In genomic region chr19:55158848-55159793, GRCh38 we compare ENCODE assay signal across 13 cellular contexts. TPM values are rescaled to one million over a fixed set of nuclear protein-coding genes. Genes with fewer than 3 reads are reported as not detected.
DNase-seq lines count a peak whose midpoint lies in the region; ATAC-seq and TF ChIP-seq lines count a peak whose summit lies in the region.
"Had no signal": no experiment of that assay in that cellular context is flagged by ENCODE, and none has a peak within 500 bp of the region (broad histone marks: within the 10 kb centered on the region; RNA-seq: fewer than 3 reads in every experiment).

No MANE protein-coding gene starts in this region.

- no peaks in the 10 kb centered on the region for H3K9me3 ChIP-seq in HCT116 (ENCODE audit: control insufficient read depth in 1 of 2, insufficient read depth in 1 of 2, low read depth in 1 of 2, low read length in 2 of 2)
- H3K9me3 ChIP-seq in PC-9 (ENCODE audit: insufficient read depth, low read depth): no peaks in the 10 kb centered on the region
- H3K9me3 ChIP-seq in gastrocnemius medialis: no peaks in the 10 kb centered on the region
- H3K9me3 ChIP-seq: HAP-1, transverse colon had no signal

- BruUV-seq in HCT116 (replicated peaks; lab: Mats Ljungman, UMichigan) (TSS peak; percentile 63), PC-9 (replicated peaks; lab: Mats Ljungman, UMichigan) (TSS peak; percentile 31)

- no peak for TF ChIP-seq CTCF in HCT116 (IDR thresholded peaks at IDR 0.05 in 2 of 3, conservative IDR thresholded peaks at IDR 0.05 in 1 of 3; ENCODE audit: borderline replicate concordance in 1 of 3, insufficient read depth in 1 of 3, low read depth in 2 of 3, low read length in 2 of 3)
- TF ChIP-seq CTCF in PC-9 (conservative IDR thresholded peaks at IDR 0.05): no peak
- no peak for TF ChIP-seq CTCF in gastrocnemius medialis (IDR thresholded peaks at IDR 0.05 in 4 of 5, conservative IDR thresholded peaks at IDR 0.05 in 1 of 5)

- no peak for TF ChIP-seq RAD21 in HCT116 (IDR thresholded peaks at IDR 0.05; ENCODE audit: low read depth)

- DNase-seq in HCT116 (ENCODE audit: low read depth, low spot score) (no peak), PC-9 (peak in 1 of 2 experiments; percentile 85), fibroblast of peridontal ligament (ENCODE audit: extremely low read depth) (peak; percentile 36), gastrocnemius medialis (peak in 1 of 2 donors; percentile 67), G401 (ENCODE audit: low spot score) (no peak)
- DNase-seq: activated T-cell treated with anti-CD3 and anti-CD28 coated beads, Interleukin-2, amount 50 U/mL, for 72 hours; foreskin melanocyte; NCI-H1092 treated with DMSO at 0.1 percent for 48 hours; transverse colon had no signal

- ATAC-seq in HCT116 (peak; percentile 51), gastrocnemius medialis (peak; percentile 44 to 77), HG03159 (IDR thresholded peaks at IDR 0.05; ENCODE audit: unreplicated experiment) (no peak), GM18519 (IDR thresholded peaks at IDR 0.05; ENCODE audit: low FRiP score, unreplicated experiment) (no peak)
- ATAC-seq: activated T-cell treated with anti-CD3 and anti-CD28 coated beads, Interleukin-2, amount 50 U/mL, for 72 hours had no signal

- no peaks in the 10 kb centered on the region for H3K9me2 ChIP-seq in HCT116 (ENCODE audit: insufficient read depth)
- no peaks in the 10 kb centered on the region for H3K9me2 ChIP-seq in PC-9 (ENCODE audit: insufficient read depth)

- no peaks in the 10 kb centered on the region for H3K27me3 ChIP-seq in HCT116 (ENCODE audit: insufficient read depth, low read length)
- H3K27me3 ChIP-seq in PC-9 (ENCODE audit: insufficient read depth, low read depth): no peaks in the 10 kb centered on the region
- H3K27me3 ChIP-seq in gastrocnemius medialis: peaks cover 27 to 29% (median 29%) of the 10 kb centered on the region in 3 donors

- H3K36me3 ChIP-seq in HCT116 (ENCODE audit: control insufficient read depth in 1 of 2, insufficient read depth in 2 of 2, low read length in 2 of 2) (no peaks in the 10 kb centered on the region; a peak in 1 of 4 replicates), PC-9 (ENCODE audit: low read depth) (no peaks in the 10 kb centered on the region), gastrocnemius medialis (no peaks in the 10 kb centered on the region)
- H3K36me3 ChIP-seq: HAP-1, transverse colon had no signal

- H4K20me1 ChIP-seq in HCT116 (ENCODE audit: insufficient read depth) (no peaks in the 10 kb centered on the region), PC-9 (ENCODE audit: insufficient read depth) (no peaks in the 10 kb centered on the region)

- POLR2A ChIA-PET in HCT116 (lab: Charles Lee) (interaction anchor here (0.5 to 2.9 kb wide), 7 partner anchors 12 to 472 kb away, joined by 3 to 24 read pairs (median 4); partner anchors contain the start of genes PPP6R1 and PTPRH), PC-9 (lab: Charles Lee; ENCODE audit: unreplicated experiment) (interaction anchor here (0.6 to 0.8 kb wide), 3 partner anchors 12 to 447 kb away, joined by 3 to 13 read pairs (median 3); no protein-coding TSS in a partner anchor)

- peak overlapping the region; percentile 96 for H3K4me2 ChIP-seq in HCT116 (ENCODE audit: low read length)
- H3K4me2 ChIP-seq in PC-9: peak overlapping the region; percentile 40

- H3K4me3 ChIP-seq in HCT116 (replicated peaks in 1 of 2; ENCODE audit: low read depth in 1 of 2, low read length in 2 of 2) (peak overlapping the region; percentile 67 to 74), PC-9 (no peak overlapping the region), gastrocnemius medialis (no peak overlapping the region)
- H3K4me3 ChIP-seq: HAP-1, lung, transverse colon had no signal

- H2AFZ ChIP-seq in HCT116 (ENCODE audit: low read depth, low read length, poor library complexity, severe bottlenecking) (no peak overlapping the region), PC-9 (no peak overlapping the region)

- H3K79me2 ChIP-seq in HCT116 (ENCODE audit: insufficient read depth, low read length) (peaks cover 12% of the 10 kb centered on the region), PC-9 (ENCODE audit: low read depth) (no peaks in the 10 kb centered on the region)

- CTCF ChIA-PET in HCT116 (lab: Charles Lee) (interaction anchor here (0.6 to 3.0 kb wide), 8 partner anchors 12 to 69 kb away, joined by 3 to 53 read pairs (median 4); partner anchors contain the start of genes PTPRH and TNNT1), PC-9 (lab: Charles Lee) (interaction anchor here (0.6 to 3.5 kb wide), 7 partner anchors 10 to 740 kb away, joined by 3 to 47 read pairs (median 7); partner anchors contain the start of gene TNNT1)

- H3K9ac ChIP-seq in HCT116 (ENCODE audit: low read length): peak overlapping the region; percentile 81

- intact Hi-C loops in HCT116 (cut with micrococcal nuclease) (loop anchor here (5.0 kb wide), 1 partner anchor 77 kb away; no protein-coding TSS in a partner anchor), PC-9 (cut with micrococcal nuclease; ENCODE audit: unreplicated experiment) (no loop called here), gastrocnemius medialis (cut with DNase I; ENCODE audit: low total_unique reads) (no loop called here)

- TF ChIP-seq POLR2A in HCT116 (IDR thresholded peaks at IDR 0.05; ENCODE audit: borderline replicate concordance, extremely low read depth, insufficient read depth, insufficient read length) (no peak), gastrocnemius medialis (IDR thresholded peaks at IDR 0.05) (no peak)

- in situ Hi-C loops in gastrocnemius medialis (cut with MboI; ENCODE audit: low sequenced_read_pairs in 4 of 4): no loop called here
- in situ Hi-C loops in G401 (cut with HindIII; ENCODE audit: low sequenced_read_pairs): no loop called here

- RAD21 ChIA-PET in HCT116 (lab: Charles Lee; ENCODE audit: low non-redundant PET in 1 of 2, low total read pairs in 2 of 2, uncharacterized antibody in 2 of 2, unreplicated experiment in 2 of 2): interaction anchor here (1.4 to 2.6 kb wide), 3 partner anchors 12 to 18 kb away, joined by 9 to 13 read pairs (median 11); no protein-coding TSS in a partner anchor

- H3K4me1 ChIP-seq in HCT116 (ENCODE audit: control insufficient read depth in 1 of 2, insufficient read depth in 2 of 2, low read length in 2 of 2): peaks cover 13 to 51% of the 10 kb centered on the region in 2 experiments
- H3K4me1 ChIP-seq in PC-9 (replicated peaks; ENCODE audit: insufficient read depth): peaks cover 19% of the 10 kb centered on the region
- peaks cover 0 to 18% of the 10 kb centered on the region in 2 donors for H3K4me1 ChIP-seq in gastrocnemius medialis

- H3F3A ChIP-seq in PC-9 (ENCODE audit: insufficient read depth, low read depth): peaks cover 37% of the 10 kb centered on the region

- H3K27ac ChIP-seq in HCT116 (ENCODE audit: low read depth, low read length) (peak overlapping the region; percentile 78), PC-9 (no peak overlapping the region), gastrocnemius medialis (peak overlapping the region; percentile 32 to 73 (median 45))
- H3K27ac ChIP-seq: transverse colon had no signal

TF ChIP-seq in HCT116, 20 proteins besides CTCF, POLR2A, EP300 and RAD21:
- TF ChIP-seq TCF7L2 (IDR thresholded peaks at IDR 0.05; ENCODE audit: borderline replicate concordance, extremely low read depth, insufficient read depth, insufficient read length): no peak
- peak; percentile 72 for TF ChIP-seq POLR2AphosphoS5 (IDR thresholded peaks at IDR 0.05; ENCODE audit: low read depth, low read length)
TF ChIP-seq in HCT116: peak in this region for 1.

RNA-seq across cellular contexts. Expression of gene TNNI3, which starts 1.6 kb away (rescaled TPM):
- 42.1 TPM for total RNA-seq in HCT116 (2021; ENCODE audit: unreplicated experiment)
- polyA plus RNA-seq in HCT116 (2012): 38.5 and 43.5 TPM in 2 replicates
- 13.7 and 18.2 TPM in 2 replicates for total RNA-seq in PC-9 (2021)
- 1 to 10 TPM; 1.6 to 6.2 (median 5.5) TPM for total RNA-seq in gastrocnemius medialis
- total RNA-seq in G401 (2014; rRNA removed; shearing (Covaris generic)): 13.5 and 25.2 TPM in 2 replicates
- total RNA-seq: transverse colon had no signal

RNA-seq across cellular contexts. Expression of gene DNAAF3, which starts 7.3 kb away (rescaled TPM):
- total RNA-seq in HCT116 (2021; ENCODE audit: unreplicated experiment) (52.8 TPM), PC-9 (2021) (51.8 and 76.6 TPM in 2 replicates), gastrocnemius medialis (under 1 TPM in 1 of 4 donors, not detected in 3; 0.39 TPM)
- 34.3 and 47.5 TPM in 2 replicates for polyA plus RNA-seq in HCT116 (2012)
- total RNA-seq in G401 (2014; rRNA removed; shearing (Covaris generic)): 25.2 and 37.7 TPM in 2 replicates

RNA-seq across cellular contexts. Expression of gene TNNT1, which starts 10.1 kb away (rescaled TPM):
- total RNA-seq in HCT116 (2021; ENCODE audit: unreplicated experiment): 188 TPM
- polyA plus RNA-seq in HCT116 (2012): 219 and 251 TPM in 2 replicates
- total RNA-seq in PC-9 (2021): 228 and 266 TPM in 2 replicates
- total RNA-seq in gastrocnemius medialis: 1,000 to 10,000 TPM; 2,342 to 9,166 (median 6,627) TPM
- total RNA-seq in G401 (2014; rRNA removed; shearing (Covaris generic)): 423 and 463 TPM in 2 replicates

RNA-seq across cellular contexts. Expression of gene SYT5, which starts 21.0 kb away (rescaled TPM):
- total RNA-seq in HCT116 (2021; ENCODE audit: unreplicated experiment) (2.3 TPM), PC-9 (2021) (1.3 and 2.8 TPM in 2 replicates), gastrocnemius medialis (not detected)
- 0.75 and 1.8 TPM in 2 replicates for polyA plus RNA-seq in HCT116 (2012)
- 0.85 and 1.2 TPM in 2 replicates for total RNA-seq in G401 (2014; rRNA removed; shearing (Covaris generic))

RNA-seq across cellular contexts. Expression of gene PPP1R12C, which starts 41.7 kb away (rescaled TPM):
- total RNA-seq in HCT116 (2021; ENCODE audit: unreplicated experiment): 83.2 TPM
- polyA plus RNA-seq in HCT116 (2012): 50.0 and 59.9 TPM in 2 replicates
- 110 and 114 TPM in 2 replicates for total RNA-seq in PC-9 (2021)
- 10 to 100 TPM; 22.6 to 28.2 (median 26.2) TPM for total RNA-seq in gastrocnemius medialis
- 77.4 and 81.7 TPM in 2 replicates for total RNA-seq in G401 (2014; rRNA removed; shearing (Covaris generic))

Comparison
In these comparisons a context has a peak if more than half of its experiments do, and no peak if none do; other contexts are left out.
1. ATAC-seq: peak in HCT116 (single experiment) and gastrocnemius medialis (2 of 2); none in HG03159 (single experiment) and GM18519 (single experiment).
2. H3K4me3 ChIP-seq: peak in HCT116 (2 of 2); none in PC-9 (single experiment) and gastrocnemius medialis (0 of 4).
3. RNA of gene DNAAF3, which starts 7.3 kb away (total RNA-seq): 52.8 TPM in HCT116 (single experiment), 51.8 to 76.6 TPM in PC-9 and 25.2 to 37.7 TPM in G401; 0.39 TPM in gastrocnemius medialis; every median in the first group is over 10 times any median in the second.